Comparison of ENCODE assay signal across 1 cellular context in genomic region chr1:240539031-240539430, GRCh38.
TF ChIP-seq lines count a peak whose summit lies in the region.

No MANE protein-coding gene starts in this region.

TF ChIP-seq in GM23338, 12 proteins besides CTCF, POLR2A, EP300 and RAD21 (continued from another document):
- no peak for TF ChIP-seq ZNF462 (CRISPR knock-in tag; IDR thresholded peaks at IDR 0.05)
- TF ChIP-seq EZH2 (IDR thresholded peaks at IDR 0.05; ENCODE audit: low read depth, unreplicated experiment) = no peak
- TF ChIP-seq EZH2phosphoT487 (IDR thresholded peaks at IDR 0.05; ENCODE audit: unreplicated experiment) = no peak
- TF ChIP-seq ZNF331 (CRISPR knock-in tag; IDR thresholded peaks at IDR 0.05; ENCODE audit: low read depth) = no peak
